ENCODE assay signal across 24 cellular contexts in genomic region chr7:155567646-155568334, GRCh38. TPM values are rescaled to one million over a fixed set of nuclear protein-coding genes. Genes with fewer than 3 reads are reported as not detected.
"Had no signal": no experiment of that assay in that cellular context is flagged by ENCODE, and none has a peak within 500 bp of the region (broad histone marks: within the 10 kb centered on the region; RNA-seq: fewer than 3 reads in every experiment).

No MANE protein-coding gene starts in this region.

- ATAC-seq: activated CD8-positive, alpha-beta memory T cell treated with anti-CD3 and anti-CD28 coated beads, Interleukin-2, amount 10 ng/mL, durations not matched to agents 7 days and 5 days; T-helper 17 cell; WTC11 had no signal

- H3K4me1 Mint-ChIP-seq: activated CD4-positive, alpha-beta T cell treated with anti-CD3 and anti-CD28 coated beads, Interleukin-2, amount 10 ng/mL, durations not matched to agents 24 days and 14 days; activated CD8-positive, alpha-beta memory T cell treated with anti-CD3 and anti-CD28 coated beads, Interleukin-2, amount 10 ng/mL, durations not matched to agents 7 days and 5 days; activated naive CD8-positive, alpha-beta T cell treated with anti-CD3 and anti-CD28 coated beads for 36 hours had no signal

- H3K4me3 ChIP-seq: MG63, Peyer's patch had no signal

- H3K36me3 Mint-ChIP-seq: activated CD8-positive, alpha-beta memory T cell treated with anti-CD3 and anti-CD28 coated beads, Interleukin-2, amount 10 ng/mL, durations not matched to agents 7 days and 5 days; activated naive CD8-positive, alpha-beta T cell treated with anti-CD3 and anti-CD28 coated beads for 36 hours; WTC11 had no signal

- H3K9me3 ChIP-seq: MG63, Peyer's patch had no signal

- H3K4me3 Mint-ChIP-seq: activated CD4-positive, alpha-beta T cell treated with anti-CD3 and anti-CD28 coated beads, Interleukin-2, amount 10 ng/mL, durations not matched to agents 24 days and 14 days; activated CD8-positive, alpha-beta memory T cell treated with anti-CD3 and anti-CD28 coated beads, Interleukin-2, amount 10 ng/mL, durations not matched to agents 7 days and 5 days; activated naive CD4-positive, alpha-beta T cell treated with anti-CD3 and anti-CD28 coated beads for 36 hours; activated naive CD8-positive, alpha-beta T cell treated with anti-CD3 and anti-CD28 coated beads for 36 hours; activated T-cell treated with anti-CD3 and anti-CD28 coated beads, Interleukin-2, amount 50 U/mL, for 24 hours; activated T-helper 1 cell treated with anti-CD3 and anti-CD28 coated beads, Interleukin-12 subunit alpha, Interleukin-12 subunit beta, Interleukin-2, Interleukin-4 antibody, amounts not matched to agents 30 ng/mL and 10 ng/mL and 1 ng/mL, durations not matched to agents 14 hours and 24 hours and 36 hours; T-helper 17 cell; WTC11 had no signal

- H3K27ac Mint-ChIP-seq: activated CD4-positive, alpha-beta T cell treated with anti-CD3 and anti-CD28 coated beads, Interleukin-2, amount 10 ng/mL, durations not matched to agents 24 days and 14 days; activated CD8-positive, alpha-beta memory T cell treated with anti-CD3 and anti-CD28 coated beads, Interleukin-2, amount 10 ng/mL, durations not matched to agents 7 days and 5 days; activated naive CD4-positive, alpha-beta T cell treated with anti-CD3 and anti-CD28 coated beads for 36 hours; activated naive CD8-positive, alpha-beta T cell treated with anti-CD3 and anti-CD28 coated beads for 36 hours; activated T-cell treated with anti-CD3 and anti-CD28 coated beads, Interleukin-2, amount 50 U/mL, for 24 hours; activated T-helper 1 cell treated with anti-CD3 and anti-CD28 coated beads, Interleukin-12 subunit alpha, Interleukin-12 subunit beta, Interleukin-2, Interleukin-4 antibody, amounts not matched to agents 30 ng/mL and 10 ng/mL and 1 ng/mL, durations not matched to agents 14 hours and 24 hours and 36 hours; T-helper 17 cell had no signal

- DNase-seq: activated CD4-positive, alpha-beta T cell treated with anti-CD3 and anti-CD28 coated beads for 1 hour; activated CD4-positive, alpha-beta T cell treated with anti-CD3 and anti-CD28 coated beads, Interleukin-2, amount 10 ng/mL, durations not matched to agents 24 days and 14 days; activated CD4-positive, alpha-beta T cell treated with anti-CD3 and anti-CD28 coated beads, Interleukin-2, amount 50 U/mL, for 48 hours; activated CD8-positive, alpha-beta memory T cell treated with anti-CD3 and anti-CD28 coated beads, Interleukin-2, amount 10 ng/mL, durations not matched to agents 7 days and 5 days; activated effector memory CD4-positive, alpha-beta T cell treated with Interleukin-2 at 50 U/mL for 16 hours; activated naive CD4-positive, alpha-beta T cell treated with anti-CD3 and anti-CD28 coated beads for 36 hours; activated naive CD8-positive, alpha-beta T cell treated with anti-CD3 and anti-CD28 coated beads for 36 hours; activated T-cell treated with anti-CD3 and anti-CD28 coated beads, Interleukin-2, amount 50 U/mL, for 24 hours; MG63; NCI-H1105 treated with DMSO at 0.1 percent for 48 hours; NCI-H146; NCI-H187 treated with DMSO at 0.1 percent for 48 hours; NCI-H2081 treated with DMSO at 0.1 percent for 48 hours; NCI-H446; NCI-H524; Peyer's patch; SHP77; T-helper 17 cell; T-helper 9 cell had no signal

- H3K27ac ChIP-seq: Peyer's patch, RWPE1 had no signal

- H3K27me3 Mint-ChIP-seq: activated CD4-positive, alpha-beta T cell treated with anti-CD3 and anti-CD28 coated beads, Interleukin-2, amount 10 ng/mL, durations not matched to agents 24 days and 14 days; activated CD8-positive, alpha-beta memory T cell treated with anti-CD3 and anti-CD28 coated beads, Interleukin-2, amount 10 ng/mL, durations not matched to agents 7 days and 5 days had no signal

- H3K27me3 ChIP-seq: MG63, Peyer's patch had no signal

- H3K36me3 ChIP-seq: MG63, Peyer's patch had no signal

- H3K4me1 ChIP-seq: Peyer's patch had no signal

- H3K9me3 Mint-ChIP-seq: activated CD4-positive, alpha-beta T cell treated with anti-CD3 and anti-CD28 coated beads, Interleukin-2, amount 10 ng/mL, durations not matched to agents 24 days and 14 days; activated naive CD4-positive, alpha-beta T cell treated with anti-CD3 and anti-CD28 coated beads for 36 hours; activated naive CD8-positive, alpha-beta T cell treated with anti-CD3 and anti-CD28 coated beads for 36 hours; activated T-cell treated with anti-CD3 and anti-CD28 coated beads, Interleukin-2, amount 50 U/mL, for 24 hours; activated T-helper 1 cell treated with anti-CD3 and anti-CD28 coated beads, Interleukin-12 subunit alpha, Interleukin-12 subunit beta, Interleukin-2, Interleukin-4 antibody, amounts not matched to agents 30 ng/mL and 10 ng/mL and 1 ng/mL, durations not matched to agents 14 hours and 24 hours and 36 hours; WTC11 had no signal

RNA-seq across cellular contexts. Expression of gene CNPY1, which starts 21.4 kb away (rescaled TPM):
- total RNA-seq: activated CD4-positive, alpha-beta T cell treated with anti-CD3 and anti-CD28 coated beads, Interleukin-2, amount 10 ng/mL, durations not matched to agents 24 days and 14 days; activated CD8-positive, alpha-beta memory T cell treated with anti-CD3 and anti-CD28 coated beads, Interleukin-2, amount 10 ng/mL, durations not matched to agents 7 days and 5 days; activated naive CD4-positive, alpha-beta T cell treated with anti-CD3 and anti-CD28 coated beads for 36 hours; activated naive CD8-positive, alpha-beta T cell treated with anti-CD3 and anti-CD28 coated beads for 36 hours; activated T-helper 1 cell treated with anti-CD3 and anti-CD28 coated beads, Interleukin-12 subunit alpha, Interleukin-12 subunit beta, Interleukin-2, Interleukin-4 antibody, amounts not matched to agents 30 ng/mL and 10 ng/mL and 1 ng/mL, durations not matched to agents 14 hours and 24 hours and 36 hours; SK-MEL-5; T-helper 17 cell had no signal
- polyA plus RNA-seq: adipose tissue had no signal
